24 cellular contexts compared by ENCODE assay signal in the genomic region with DNA sequence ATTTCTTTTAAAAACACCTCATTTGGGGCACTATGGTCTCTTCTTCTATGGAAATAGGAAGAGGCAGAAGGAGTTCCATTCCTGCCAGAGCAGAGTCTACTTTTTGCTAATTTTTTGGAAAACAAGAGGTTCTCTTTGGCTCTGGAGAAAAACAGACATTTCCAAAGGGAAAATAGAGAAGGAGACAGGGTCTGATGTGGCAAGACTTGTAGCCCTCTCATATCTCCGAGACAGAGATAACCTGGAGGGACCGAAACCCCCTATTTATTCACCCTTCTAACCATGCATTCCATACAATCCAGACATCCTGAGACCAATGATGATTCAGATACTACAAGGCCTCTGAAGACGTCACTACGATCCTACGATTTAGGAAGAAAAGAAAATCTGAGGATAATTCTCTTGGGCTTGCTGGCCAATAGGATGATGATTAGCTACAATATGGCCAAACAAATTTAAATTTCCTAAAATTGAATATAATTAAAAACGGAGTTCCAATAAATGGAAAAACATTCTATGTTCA.
DNase-seq lines count a peak whose midpoint lies in the region; TF ChIP-seq lines count a peak whose summit lies in the region.
"Had no signal": no experiment of that assay in that cellular context is flagged by ENCODE, and none has a peak within 500 bp of the region (broad histone marks: within the 10 kb centered on the region; RNA-seq: fewer than 3 reads in every experiment).

No MANE protein-coding gene starts in this region.

- H3K36me3 Mint-ChIP-seq in HFFc6 (ENCODE audit: low read depth) (peaks cover 12% of the 10 kb centered on the region), immature natural killer cell (peaks cover 3 to 16% (median 12%) of the 10 kb centered on the region in 3 donors)
- H3K36me3 Mint-ChIP-seq in CD8-positive, alpha-beta memory T cell: peaks cover 3 to 42% (median 14%) of the 10 kb centered on the region in 3 donors

- H3K4me1 Mint-ChIP-seq in HFFc6 (ENCODE audit: low read depth): peaks cover 50% of the 10 kb centered on the region
- H3K4me1 Mint-ChIP-seq in immature natural killer cell: peaks cover 32 to 35% of the 10 kb centered on the region in 2 donors
- peaks cover 15 to 22% (median 19%) of the 10 kb centered on the region in 3 donors for H3K4me1 Mint-ChIP-seq in CD8-positive, alpha-beta memory T cell

- H3K27me3 Mint-ChIP-seq in HFFc6 (ENCODE audit: insufficient read depth): peaks cover 1% of the 10 kb centered on the region; the same call in 1 of the 2 replicates
- peaks cover 2 to 10% (median 2%) of the 10 kb centered on the region in 3 donors for H3K27me3 Mint-ChIP-seq in immature natural killer cell (ENCODE audit: low read depth in 3 of 3)
- H3K27me3 Mint-ChIP-seq in CD8-positive, alpha-beta memory T cell: peaks cover 0 to 1% of the 10 kb centered on the region in 2 donors
- H3K27me3 Mint-ChIP-seq: activated CD4-positive, alpha-beta memory T cell treated with anti-CD3 and anti-CD28 coated beads for 36 hours; brain; CD4-positive, CD25-positive, alpha-beta regulatory T cell; IgD-negative memory B cell; naive B cell had no signal

- TF ChIP-seq CTCF in HFFc6 (IDR thresholded peaks at IDR 0.05) (no peak), astrocyte of the spinal cord (IDR thresholded peaks at IDR 0.05; ENCODE audit: low read depth, low read length) (no peak), A673 (conservative IDR thresholded peaks at IDR 0.05; ENCODE audit: low read depth, low read length) (no peak)

- no peaks in the 10 kb centered on the region for H3K36me3 ChIP-seq in A673 (ENCODE audit: insufficient read depth, low read length, poor library complexity, severe bottlenecking)
- peaks cover 4% of the 10 kb centered on the region for H3K36me3 ChIP-seq in CD8-positive, alpha-beta memory T cell (ENCODE audit: insufficient read depth, low read length)
- H3K36me3 ChIP-seq: neutrophil had no signal

- no TSS peak for BruUV-seq in A673 (replicated peaks; lab: Mats Ljungman, UMichigan)

- peak; percentile 49 for DNase-seq in HFFc6
- peak; percentile 64 for DNase-seq in astrocyte of the spinal cord (ENCODE audit: low read depth, low spot score)
- DNase-seq in hepatic stellate cell (ENCODE audit: low spot score): peak; percentile 71
- DNase-seq in A673 (ENCODE audit: low spot score): no peak
- DNase-seq in ureter (ENCODE audit: low spot score): no peak
- DNase-seq in immature natural killer cell: no peak
- no peak for DNase-seq in CD8-positive, alpha-beta memory T cell
- DNase-seq: activated CD4-positive, alpha-beta memory T cell treated with anti-CD3 and anti-CD28 coated beads for 36 hours; activated CD4-positive, alpha-beta T cell treated with anti-CD3 and anti-CD28 coated beads for 1 hour; activated naive CD4-positive, alpha-beta T cell treated with Interleukin-2 at 50 U/mL for 16 hours; CD4-positive, CD25-positive, alpha-beta regulatory T cell; HCEC 1CT; MV-4-11; naive B cell; NCI-H1436 treated with DMSO at 0.1 percent for 48 hours; NCI-H2107; NCI-H748 treated with DMSO at 0.1 percent for 48 hours; SHP77; sigmoid colon; stimulated activated CD4-positive, alpha-beta T cell treated with anti-CD3 and anti-CD28 coated beads, Interleukin-4, amount 100 ng/mL, for 4 hours had no signal

- no peak overlapping the region for H3K27ac ChIP-seq in A673 (ENCODE audit: low read depth, low read length, poor library complexity, severe bottlenecking)
- no peak overlapping the region for H3K27ac ChIP-seq in CD8-positive, alpha-beta memory T cell (ENCODE audit: low read depth, low read length)

- H3K4me3 ChIP-seq in astrocyte of the spinal cord (ENCODE audit: low read depth, low read length) (no peak overlapping the region), A673 (ENCODE audit: low read depth, low read length, poor library complexity, severe bottlenecking) (no peak overlapping the region)
- H3K4me3 ChIP-seq in CD8-positive, alpha-beta memory T cell (ENCODE audit: low read length): no peak overlapping the region
- H3K4me3 ChIP-seq: sigmoid colon, tibial nerve had no signal

- POLR2A ChIA-PET in A673 (lab: Charles Lee; ENCODE audit: low non-redundant PET): no interaction called here
- POLR2A ChIA-PET in CD8-positive, alpha-beta memory T cell (lab: Charles Lee): no interaction called here

- intact Hi-C loops in A673 (cut with micrococcal nuclease; ENCODE audit: unreplicated experiment): no loop called here

- CTCF ChIA-PET in A673 (lab: Charles Lee): no interaction called here
- CTCF ChIA-PET in CD8-positive, alpha-beta memory T cell (lab: Charles Lee): interaction anchor here (1.5 kb wide), 1 partner anchor 13 kb away, joined by 3 read pairs; no protein-coding TSS in a partner anchor

- H3K9me3 Mint-ChIP-seq in HFFc6 (no peaks in the 10 kb centered on the region), immature natural killer cell (no peaks in the 10 kb centered on the region)
- no peaks in the 10 kb centered on the region for H3K9me3 Mint-ChIP-seq in CD8-positive, alpha-beta memory T cell
- H3K9me3 Mint-ChIP-seq: activated CD4-positive, alpha-beta memory T cell treated with anti-CD3 and anti-CD28 coated beads for 36 hours; brain; CD4-positive, CD25-positive, alpha-beta regulatory T cell; IgD-negative memory B cell; naive B cell had no signal

- H3K9me3 ChIP-seq in A673 (ENCODE audit: low read depth, low read length, poor library complexity, severe bottlenecking): no peaks in the 10 kb centered on the region
- H3K9me3 ChIP-seq in CD8-positive, alpha-beta memory T cell (ENCODE audit: low read length): no peaks in the 10 kb centered on the region
- H3K9me3 ChIP-seq: neutrophil, sigmoid colon, tibial nerve had no signal

- peaks cover 25% of the 10 kb centered on the region for H3K4me1 ChIP-seq in A673 (ENCODE audit: insufficient read depth, low read length, poor library complexity, severe bottlenecking)
- peaks cover 13% of the 10 kb centered on the region for H3K4me1 ChIP-seq in CD8-positive, alpha-beta memory T cell (ENCODE audit: insufficient read depth, low read length)

- no peaks in the 10 kb centered on the region for H3K27me3 ChIP-seq in A673 (replicated peaks; ENCODE audit: insufficient read depth, low read depth, low read length, poor library complexity)
- H3K27me3 ChIP-seq in CD8-positive, alpha-beta memory T cell (ENCODE audit: insufficient read depth, low read length, poor library complexity, severe bottlenecking): no peaks in the 10 kb centered on the region
- H3K27me3 ChIP-seq: neutrophil, sigmoid colon, tibial nerve had no signal

- in situ Hi-C loops in astrocyte of the spinal cord (cut with HindIII; ENCODE audit: low sequenced_read_pairs): no loop called here

- H3K27ac Mint-ChIP-seq in HFFc6: peak overlapping the region; percentile 87
- no peak overlapping the region for H3K27ac Mint-ChIP-seq in immature natural killer cell
- no peak overlapping the region for H3K27ac Mint-ChIP-seq in CD8-positive, alpha-beta memory T cell
- H3K27ac Mint-ChIP-seq: activated CD4-positive, alpha-beta memory T cell treated with anti-CD3 and anti-CD28 coated beads for 36 hours; IgD-negative memory B cell had no signal

- H3K4me3 Mint-ChIP-seq in HFFc6: peak overlapping the region; percentile 68
- H3K4me3 Mint-ChIP-seq in immature natural killer cell: no peak overlapping the region
- no peak overlapping the region for H3K4me3 Mint-ChIP-seq in CD8-positive, alpha-beta memory T cell
- H3K4me3 Mint-ChIP-seq: activated CD4-positive, alpha-beta memory T cell treated with anti-CD3 and anti-CD28 coated beads for 36 hours; brain; naive B cell had no signal

Comparison
In these comparisons a context has a peak if more than half of its experiments do, and no peak if none do; other contexts are left out.
1. DNase-seq: peak in HFFc6 (single experiment), astrocyte of the spinal cord (single experiment) and hepatic stellate cell (single experiment); none in A673 (single experiment), ureter (single experiment), immature natural killer cell (0 of 3) and CD8-positive, alpha-beta memory T cell (0 of 5).